In the genomic region with DNA sequence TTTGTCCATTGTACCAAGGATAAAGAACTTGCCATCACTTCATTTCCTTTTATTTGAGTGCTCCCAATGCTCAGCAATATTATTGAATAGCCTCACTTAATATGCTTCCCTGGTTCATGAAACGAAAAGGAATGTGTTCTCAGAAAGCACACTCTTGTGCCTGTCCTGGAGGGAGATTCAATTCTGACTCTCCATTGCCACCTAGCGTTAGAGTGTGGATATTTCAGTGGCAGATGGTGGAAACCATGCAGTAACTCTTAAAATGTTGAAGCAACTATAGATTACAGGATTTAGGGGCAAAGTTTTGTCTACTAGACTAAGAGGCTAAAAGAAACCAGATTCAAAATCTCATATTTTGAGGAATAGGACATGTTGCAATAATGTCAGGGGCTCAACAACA, we compare ENCODE assay signal across 8 cellular contexts. TPM values are rescaled to one million over a fixed set of nuclear protein-coding genes. Genes with fewer than 3 reads are reported as not detected.
A peak's percentile ranks its signal among the peaks of the same experiment; 100 is the strongest.
DNase-seq lines count a peak whose midpoint lies in the region; ATAC-seq, FAIRE-seq and TF ChIP-seq lines count a peak whose summit lies in the region.

No MANE protein-coding gene starts in this region.

- no peak for ATAC-seq in HG03045 (IDR thresholded peaks at IDR 0.05; ENCODE audit: unreplicated experiment)

- DNase-seq in Ammon's horn (ENCODE audit: low spot score): peak; percentile 68
- DNase-seq in T-helper 9 cell: peak; percentile 31
- DNase-seq in myocyte (ENCODE audit: low read depth): peak; percentile 57
- DNase-seq in HK-2 (ENCODE audit: unreplicated experiment): no peak

- peak; percentile 23 for FAIRE-seq in endometrium (lab: Jason Lieb, UNC)

- TF ChIP-seq CTCF in GM12873 (IDR thresholded peaks at IDR 0.05; ENCODE audit: insufficient read depth, low read depth, low read length, missing control alignments) (peak; percentile 83), LNCAP (IDR thresholded peaks at IDR 0.05) (peak; percentile 54)

RNA-seq across cellular contexts. Expression of gene GAB3, which starts 36.0 kb away (rescaled TPM):
- total RNA-seq in myocyte: 7.3 TPM in 2 replicates
- 0.73 TPM for polyA plus RNA-seq in myocyte (2012)

RNA-seq across cellular contexts. Expression of gene DKC1, which starts 47.7 kb away (rescaled TPM):
- total RNA-seq in myocyte: 33.6 and 40.7 TPM in 2 replicates
- 29.5 TPM for polyA plus RNA-seq in myocyte (2012)
